ENCODE assay signal across 8 cellular contexts in the genomic region with DNA sequence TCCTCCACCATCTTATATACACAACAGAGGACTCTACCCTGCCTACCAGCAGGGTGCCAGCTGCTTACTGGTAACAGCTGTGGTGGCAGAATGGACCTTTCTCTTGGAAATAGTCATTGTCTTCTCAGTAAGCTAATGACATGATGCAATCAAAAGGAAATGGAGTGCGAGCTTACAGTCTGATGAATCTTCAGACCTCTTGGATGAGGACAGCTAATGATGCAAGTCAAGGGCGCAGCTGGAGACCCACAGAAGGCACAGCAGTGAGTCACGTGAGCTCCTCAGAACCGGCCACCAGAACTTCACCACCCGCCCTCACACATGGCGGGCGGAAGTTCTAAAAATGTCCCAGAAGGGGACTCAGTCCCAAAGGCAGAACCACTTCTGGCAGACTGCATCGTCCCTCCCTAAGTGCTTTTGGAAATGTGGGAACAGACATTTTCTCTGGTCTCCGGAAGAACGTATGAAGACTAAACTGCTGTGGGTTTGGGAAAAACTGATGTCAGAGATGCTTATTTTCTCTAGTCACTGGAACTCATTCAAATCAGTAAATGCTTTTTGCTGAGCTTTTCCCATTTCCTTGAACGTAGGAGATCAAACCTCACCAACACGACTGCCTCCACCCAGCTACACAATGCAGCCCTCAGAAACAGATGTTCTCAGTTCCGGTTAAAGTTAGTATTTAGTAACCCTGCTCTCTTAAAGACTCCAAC.
DNase-seq lines count a peak whose midpoint lies in the region; ATAC-seq, FAIRE-seq and TF ChIP-seq lines count a peak whose summit lies in the region.

No MANE protein-coding gene starts in this region.

- WGBS in hepatocyte (ENCODE audit: low lambda C conversion rate, missing lambda C conversion rate): 86% methylated on average over 13 of the region's 13 CpGs

- TF ChIP-seq POLR2A in H54 (IDR thresholded peaks at IDR 0.05; ENCODE audit: low read depth, low read length): no peak

- no peak overlapping the region for H3K4me2 ChIP-seq in hepatocyte

- H3K4me1 ChIP-seq in hepatocyte (ENCODE audit: insufficient read depth): no peaks in the 10 kb centered on the region

- peak; percentile 1 for DNase-seq in activated T-helper 1 cell treated with Interleukin-2 at 50 U/mL for 16 hours (ENCODE audit: low read depth)
- no peak for DNase-seq in activated T-helper 1 cell treated with anti-CD3 and anti-CD28 coated beads, Interleukin-12 subunit alpha, Interleukin-12 subunit beta, Interleukin-2, Interleukin-4 antibody, amounts not matched to agents 30 ng/mL and 10 ng/mL and 1 ng/mL, durations not matched to agents 14 hours and 24 hours and 36 hours (ENCODE audit: low spot score)
- peak; percentile 5 for DNase-seq in activated T-cell treated with anti-CD3 and anti-CD28 coated beads, Interleukin-2, amount 50 U/mL, for 4 hours
- no peak for DNase-seq in hepatocyte (ENCODE audit: low spot score)
- peak; percentile 89 for DNase-seq in stromal cell of bone marrow (ENCODE audit: low read depth)
- DNase-seq in NCI-H2107 (lab: John Stamatoyannopoulos, UW): no peak
- no peak for DNase-seq in H54 (ENCODE audit: insufficient read length, low spot score)
- no peak for DNase-seq in HUDEP-2 (lab: John Stamatoyannopoulos, UW; ENCODE audit: unreplicated experiment in 76 of 76)

- H3K36me3 Mint-ChIP-seq in activated T-helper 1 cell treated with anti-CD3 and anti-CD28 coated beads, Interleukin-12 subunit alpha, Interleukin-12 subunit beta, Interleukin-2, Interleukin-4 antibody, amounts not matched to agents 30 ng/mL and 10 ng/mL and 1 ng/mL, durations not matched to agents 14 hours and 24 hours and 36 hours (ENCODE audit: low read depth): no peaks in the 10 kb centered on the region
- no peaks in the 10 kb centered on the region for H3K36me3 Mint-ChIP-seq in activated T-cell treated with anti-CD3 and anti-CD28 coated beads, Interleukin-2, amount 50 U/mL, for 4 hours (ENCODE audit: insufficient read depth)

- no peak overlapping the region for H3K27ac Mint-ChIP-seq in activated T-helper 1 cell treated with anti-CD3 and anti-CD28 coated beads, Interleukin-12 subunit alpha, Interleukin-12 subunit beta, Interleukin-2, Interleukin-4 antibody, amounts not matched to agents 30 ng/mL and 10 ng/mL and 1 ng/mL, durations not matched to agents 14 hours and 24 hours and 36 hours

- no peaks in the 10 kb centered on the region for H3K27me3 ChIP-seq in hepatocyte

- FAIRE-seq in H54 (lab: Jason Lieb, UNC): no peak

- H3K27me3 Mint-ChIP-seq in activated T-helper 1 cell treated with anti-CD3 and anti-CD28 coated beads, Interleukin-12 subunit alpha, Interleukin-12 subunit beta, Interleukin-2, Interleukin-4 antibody, amounts not matched to agents 30 ng/mL and 10 ng/mL and 1 ng/mL, durations not matched to agents 14 hours and 24 hours and 36 hours (ENCODE audit: insufficient read depth): peaks cover 15% of the 10 kb centered on the region
- no peaks in the 10 kb centered on the region for H3K27me3 Mint-ChIP-seq in activated T-cell treated with anti-CD3 and anti-CD28 coated beads, Interleukin-2, amount 50 U/mL, for 4 hours (ENCODE audit: low read depth)

- H3K27ac ChIP-seq in hepatocyte: peak overlapping the region; percentile 35

- no peaks in the 10 kb centered on the region for H3K36me3 ChIP-seq in hepatocyte (replicated peaks; ENCODE audit: insufficient read depth, low read depth)

- TF ChIP-seq CTCF in hepatocyte (IDR thresholded peaks at IDR 0.05; ENCODE audit: poor library complexity): no peak

- no peak overlapping the region for H2AFZ ChIP-seq in hepatocyte

- no peaks in the 10 kb centered on the region for H4K20me1 ChIP-seq in hepatocyte (ENCODE audit: insufficient read depth, poor library complexity, severe bottlenecking)

- H3K9me2 ChIP-seq in hepatocyte (replicated peaks; ENCODE audit: insufficient read depth): no peaks in the 10 kb centered on the region

- peaks cover 9% of the 10 kb centered on the region for H3K4me1 Mint-ChIP-seq in activated T-helper 1 cell treated with anti-CD3 and anti-CD28 coated beads, Interleukin-12 subunit alpha, Interleukin-12 subunit beta, Interleukin-2, Interleukin-4 antibody, amounts not matched to agents 30 ng/mL and 10 ng/mL and 1 ng/mL, durations not matched to agents 14 hours and 24 hours and 36 hours (ENCODE audit: low read depth)
- peaks cover 22% of the 10 kb centered on the region for H3K4me1 Mint-ChIP-seq in activated T-cell treated with anti-CD3 and anti-CD28 coated beads, Interleukin-2, amount 50 U/mL, for 4 hours (ENCODE audit: low read depth)

- no peaks in the 10 kb centered on the region for H3K79me2 ChIP-seq in hepatocyte

- H3K9me3 Mint-ChIP-seq in activated T-helper 1 cell treated with anti-CD3 and anti-CD28 coated beads, Interleukin-12 subunit alpha, Interleukin-12 subunit beta, Interleukin-2, Interleukin-4 antibody, amounts not matched to agents 30 ng/mL and 10 ng/mL and 1 ng/mL, durations not matched to agents 14 hours and 24 hours and 36 hours: no peaks in the 10 kb centered on the region
- no peaks in the 10 kb centered on the region for H3K9me3 Mint-ChIP-seq in activated T-cell treated with anti-CD3 and anti-CD28 coated beads, Interleukin-2, amount 50 U/mL, for 4 hours

- H3K4me3 ChIP-seq in hepatocyte: no peak overlapping the region

- peak; percentile 16 to 33 for ATAC-seq in activated T-cell treated with anti-CD3 and anti-CD28 coated beads, Interleukin-2, amount 50 U/mL, for 4 hours

- intact Hi-C loops in activated T-helper 1 cell treated with anti-CD3 and anti-CD28 coated beads, Interleukin-12 subunit alpha, Interleukin-12 subunit beta, Interleukin-2, Interleukin-4 antibody, amounts not matched to agents 30 ng/mL and 10 ng/mL and 1 ng/mL, durations not matched to agents 14 hours and 24 hours and 36 hours (cut with micrococcal nuclease): loop anchor here (10.0 kb wide), 2 partner anchors 1222 to 1582 kb away; partner anchors contain the start of genes KLLN, MINPP1 and PTEN

- no peak overlapping the region for H3K4me3 Mint-ChIP-seq in activated T-helper 1 cell treated with anti-CD3 and anti-CD28 coated beads, Interleukin-12 subunit alpha, Interleukin-12 subunit beta, Interleukin-2, Interleukin-4 antibody, amounts not matched to agents 30 ng/mL and 10 ng/mL and 1 ng/mL, durations not matched to agents 14 hours and 24 hours and 36 hours
- no peak overlapping the region for H3K4me3 Mint-ChIP-seq in activated T-cell treated with anti-CD3 and anti-CD28 coated beads, Interleukin-2, amount 50 U/mL, for 4 hours

- no peaks in the 10 kb centered on the region for H3K9me3 ChIP-seq in hepatocyte (ENCODE audit: low read depth)

Comparison
In these comparisons a context has a peak if more than half of its experiments do, and no peak if none do; other contexts are left out.
1. DNase-seq: peak in activated T-helper 1 cell treated with Interleukin-2 at 50 U/mL for 16 hours (single experiment), activated T-cell treated with anti-CD3 and anti-CD28 coated beads, Interleukin-2, amount 50 U/mL, for 4 hours (single experiment) and stromal cell of bone marrow (single experiment); none in activated T-helper 1 cell treated with anti-CD3 and anti-CD28 coated beads, Interleukin-12 subunit alpha, Interleukin-12 subunit beta, Interleukin-2, Interleukin-4 antibody, amounts not matched to agents 30 ng/mL and 10 ng/mL and 1 ng/mL, durations not matched to agents 14 hours and 24 hours and 36 hours (single experiment), hepatocyte (single experiment), NCI-H2107 (single experiment), H54 (single experiment) and HUDEP-2 (0 of 76).